In genomic region chr6:87472525-87473418, GRCh38 we compare ENCODE assay signal across 1 cellular context.
TF ChIP-seq lines count a peak whose summit lies in the region.

Gene SLC35A1 (plus strand): TSS chr6:87472974. CDS start chr6:87473004, 30 bp downstream.

TF ChIP-seq in HepG2, 621 proteins besides CTCF, POLR2A, EP300 and RAD21 (continued from another document):
- TF ChIP-seq E2F1 (CRISPR knock-in tag; IDR thresholded peaks at IDR 0.05) = peak; percentile 56; the same call in 1 of the 2 replicates
- no peak for TF ChIP-seq SMAD1 (CRISPR knock-in tag; IDR thresholded peaks at IDR 0.05; ENCODE audit: borderline replicate concordance, low read depth)
- no peak for TF ChIP-seq ZNF343 (CRISPR knock-in tag; IDR thresholded peaks at IDR 0.05)
- peak; percentile 88 for TF ChIP-seq MXD1 (CRISPR knock-in tag; IDR thresholded peaks at IDR 0.05)
- TF ChIP-seq TEAD3 (CRISPR knock-in tag; optimal IDR thresholded peaks at IDR 0.05; ENCODE audit: borderline replicate concordance) = peak; percentile 12
- no peak for TF ChIP-seq TCF7L2 (IDR thresholded peaks at IDR 0.05; ENCODE audit: low read depth, low read length)
- TF ChIP-seq ZBTB8A (CRISPR knock-in tag; IDR thresholded peaks at IDR 0.05; ENCODE audit: borderline replicate concordance, low read depth) = no peak
- no peak; the same call in none of the 2 replicates for TF ChIP-seq STAG1 (CRISPR knock-in tag; IDR thresholded peaks at IDR 0.05)
- TF ChIP-seq CBX2 (IDR thresholded peaks at IDR 0.05; ENCODE audit: low read depth, low read length) = no peak
- peak; percentile 29; the same call in 1 of the 2 replicates for TF ChIP-seq CBX2 (CRISPR knock-in tag; IDR thresholded peaks at IDR 0.05; ENCODE audit: low read depth)
- 0 out of 2 replicates have a peak, but pooled peaks have one; percentile 49 for TF ChIP-seq FOXJ3 (CRISPR knock-in tag; IDR thresholded peaks at IDR 0.05; ENCODE audit: borderline replicate concordance)
- no peak for TF ChIP-seq FUBP1 (CRISPR knock-in tag; IDR thresholded peaks at IDR 0.05; ENCODE audit: borderline replicate concordance)
- TF ChIP-seq DNMT1 (CRISPR knock-in tag; IDR thresholded peaks at IDR 0.05) = no peak
- peak; percentile 90 for TF ChIP-seq ZNF18 (CRISPR knock-in tag; IDR thresholded peaks at IDR 0.05; ENCODE audit: insufficient replicate concordance)
- no peak for TF ChIP-seq ZNF780A (CRISPR knock-in tag; IDR thresholded peaks at IDR 0.05)
- peak; percentile 54; the same call in 1 of the 2 replicates for TF ChIP-seq GATAD2A (CRISPR knock-in tag; IDR thresholded peaks at IDR 0.05)
- TF ChIP-seq ATF2 (CRISPR knock-in tag; IDR thresholded peaks at IDR 0.05) = no peak
- TF ChIP-seq RFX5 (IDR thresholded peaks at IDR 0.05; ENCODE audit: low read depth, low read length) = no peak
- TF ChIP-seq DZIP1 (CRISPR knock-in tag; IDR thresholded peaks at IDR 0.05) = peak; percentile 88; the same call in 1 of the 2 replicates
- TF ChIP-seq EED (CRISPR knock-in tag; IDR thresholded peaks at IDR 0.05) = peak; percentile 92
- no peak for TF ChIP-seq CEBPG (CRISPR knock-in tag; IDR thresholded peaks at IDR 0.05)
- no peak for TF ChIP-seq CSRNP1 (CRISPR knock-in tag; IDR thresholded peaks at IDR 0.05)
- no peak for TF ChIP-seq GTF3A (CRISPR knock-in tag; conservative IDR thresholded peaks at IDR 0.05)
